ENCODE assay signal across 16 cellular contexts in the genomic region with DNA sequence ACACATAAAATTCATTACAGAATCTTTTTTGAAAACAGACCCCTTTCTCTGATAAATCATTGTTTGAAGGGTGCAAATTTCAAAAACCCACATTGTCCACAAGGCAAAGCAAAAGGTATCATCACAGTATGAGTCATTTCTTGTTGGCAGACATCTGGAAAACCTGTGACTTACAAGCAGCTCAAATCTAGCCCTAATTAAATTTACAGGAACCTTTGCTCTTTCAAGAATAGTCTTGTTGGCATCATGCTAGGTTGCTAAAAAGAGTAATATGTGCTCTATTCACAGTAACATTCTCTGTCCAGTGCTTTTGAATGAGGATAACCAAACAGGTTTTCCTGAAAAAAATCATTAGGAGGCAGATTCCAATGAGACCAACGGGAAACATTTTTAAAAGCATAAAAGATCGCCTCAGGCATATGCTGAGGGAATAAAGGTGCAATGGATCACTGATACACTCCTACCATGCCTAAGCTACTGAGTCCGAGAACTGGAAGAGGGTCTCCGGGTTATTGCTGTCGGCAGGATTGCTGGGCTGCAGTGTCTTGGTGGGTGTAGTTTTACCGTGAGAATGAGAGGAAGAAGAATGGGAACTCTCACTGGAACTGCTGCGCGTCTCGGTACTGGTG. TPM values are rescaled to one million over a fixed set of nuclear protein-coding genes. Genes with fewer than 3 reads are reported as not detected.
A peak's percentile ranks its signal among the peaks of the same experiment; 100 is the strongest.
DNase-seq lines count a peak whose midpoint lies in the region; FAIRE-seq and TF ChIP-seq lines count a peak whose summit lies in the region.
"Had no signal": no experiment of that assay in that cellular context is flagged by ENCODE, and none has a peak within 500 bp of the region (broad histone marks: within the 10 kb centered on the region; RNA-seq: fewer than 3 reads in every experiment).

No MANE protein-coding gene starts in this region.

- FAIRE-seq in bronchial epithelial cell (lab: Jason Lieb, UNC), result no peak
- FAIRE-seq: GM18507 had no signal

- DNase-seq in ELR (ENCODE audit: low read depth) (peak; percentile 71), M059J (ENCODE audit: low read depth) (peak; percentile 70), bronchial epithelial cell (ENCODE audit: low read depth) (peak; percentile 91), mesothelial cell of epicardium (ENCODE audit: low spot score in 2 of 2, unreplicated experiment in 2 of 2) (no peak), NCI-H2107 (lab: John Stamatoyannopoulos, UW) (no peak), cerebellum (ENCODE audit: low spot score) (no peak), COLO668 (lab: John Stamatoyannopoulos, UW; ENCODE audit: unreplicated experiment) (no peak), glutamatergic neuron (no peak)
- DNase-seq: activated CD8-positive, alpha-beta memory T cell treated with anti-CD3 and anti-CD28 coated beads, Interleukin-2, amount 50 U/mL, for 4 hours; Caco-2; naive B cell; NCI-H82 had no signal

- H3K36me3 Mint-ChIP-seq in mesothelial cell of epicardium, result peaks cover 15% of the 10 kb centered on the region
- H3K36me3 Mint-ChIP-seq in glutamatergic neuron (ENCODE audit: unreplicated experiment), result peaks cover 12% of the 10 kb centered on the region

- H3K4me1 Mint-ChIP-seq in mesothelial cell of epicardium (peaks cover 16% of the 10 kb centered on the region), glutamatergic neuron (ENCODE audit: low read depth, unreplicated experiment) (no peaks in the 10 kb centered on the region)
- H3K4me1 Mint-ChIP-seq: central memory CD8-positive, alpha-beta T cell; naive B cell had no signal

- no peaks in the 10 kb centered on the region for H3K27me3 Mint-ChIP-seq in mesothelial cell of epicardium (ENCODE audit: low read depth)
- H3K27me3 Mint-ChIP-seq in glutamatergic neuron (ENCODE audit: unreplicated experiment), result no peaks in the 10 kb centered on the region
- H3K27me3 Mint-ChIP-seq: central memory CD8-positive, alpha-beta T cell; naive B cell had no signal

- no peaks in the 10 kb centered on the region for H3K9me3 Mint-ChIP-seq in mesothelial cell of epicardium
- no peaks in the 10 kb centered on the region for H3K9me3 Mint-ChIP-seq in glutamatergic neuron (ENCODE audit: unreplicated experiment)
- H3K9me3 Mint-ChIP-seq: central memory CD8-positive, alpha-beta T cell; stimulated activated effector memory CD8-positive, alpha-beta T cell treated with anti-CD3 and anti-CD28 coated beads, Interleukin-12 subunit alpha, Interleukin-12 subunit beta, amount 100 ng/mL, for 72 hours; T-helper 1 cell treated with Interleukin-12 subunit alpha and Interleukin-12 subunit beta and Interleukin-4 antibody, amounts not matched to agents 30 μg/mL and 1 μg/mL, for 36 hours had no signal

- H3K27ac Mint-ChIP-seq in mesothelial cell of epicardium (peak overlapping the region; percentile 66), glutamatergic neuron (ENCODE audit: unreplicated experiment) (no peak overlapping the region)
- H3K27ac Mint-ChIP-seq: stimulated activated effector memory CD8-positive, alpha-beta T cell treated with anti-CD3 and anti-CD28 coated beads, Interleukin-12 subunit alpha, Interleukin-12 subunit beta, amount 100 ng/mL, for 72 hours; T-helper 1 cell treated with Interleukin-12 subunit alpha and Interleukin-12 subunit beta and Interleukin-4 antibody, amounts not matched to agents 30 μg/mL and 1 μg/mL, for 36 hours had no signal

- H3K27me3 ChIP-seq in bronchial epithelial cell (ENCODE audit: control insufficient read depth, insufficient read depth, low read length), result no peaks in the 10 kb centered on the region

- no peak overlapping the region for H3K4me3 Mint-ChIP-seq in mesothelial cell of epicardium
- no peak overlapping the region for H3K4me3 Mint-ChIP-seq in glutamatergic neuron (ENCODE audit: unreplicated experiment)
- H3K4me3 Mint-ChIP-seq: central memory CD8-positive, alpha-beta T cell; naive B cell; stimulated activated effector memory CD8-positive, alpha-beta T cell treated with anti-CD3 and anti-CD28 coated beads, Interleukin-12 subunit alpha, Interleukin-12 subunit beta, amount 100 ng/mL, for 72 hours; T-helper 1 cell treated with Interleukin-12 subunit alpha and Interleukin-12 subunit beta and Interleukin-4 antibody, amounts not matched to agents 30 μg/mL and 1 μg/mL, for 36 hours had no signal

- H3K36me3 ChIP-seq in bronchial epithelial cell (ENCODE audit: control insufficient read depth, insufficient read depth, low read length), result no peaks in the 10 kb centered on the region

- no peak for TF ChIP-seq CTCF in bronchial epithelial cell (IDR thresholded peaks at IDR 0.05; ENCODE audit: insufficient read depth, low read length, severe bottlenecking)
- TF ChIP-seq CTCF in mesothelial cell of epicardium (IDR thresholded peaks at IDR 0.05; ENCODE audit: unreplicated experiment), result no peak
- TF ChIP-seq CTCF in glutamatergic neuron (IDR thresholded peaks at IDR 0.05; ENCODE audit: partially characterized antibody, unreplicated experiment), result no peak

- H3K4me3 ChIP-seq in bronchial epithelial cell (ENCODE audit: low read depth, low read length), result no peak overlapping the region

RNA-seq across cellular contexts. Expression of a gene that starts 55.5 kb away (rescaled TPM):
- total RNA-seq in M059J (2014; rRNA removed; shearing (Covaris generic)), result 10.6 and 18.0 TPM in 2 replicates
- total RNA-seq in bronchial epithelial cell (2.9 and 7.2 TPM in 2 replicates), mesothelial cell of epicardium (46.0 to 56.5 TPM (median 48.9 TPM) in 3 replicates), cerebellum (26.3 TPM), glutamatergic neuron (ENCODE audit: unreplicated experiment) (83.1 TPM)

Comparison
In these comparisons a context has a peak if more than half of its experiments do, and no peak if none do; other contexts are left out.
1. DNase-seq: peak in ELR (single experiment), M059J (single experiment) and bronchial epithelial cell (single experiment); none in mesothelial cell of epicardium (0 of 2), NCI-H2107 (single experiment), cerebellum (single experiment), COLO668 (single experiment) and glutamatergic neuron (single experiment).